18 cellular contexts compared by ENCODE assay signal in the genomic region with DNA sequence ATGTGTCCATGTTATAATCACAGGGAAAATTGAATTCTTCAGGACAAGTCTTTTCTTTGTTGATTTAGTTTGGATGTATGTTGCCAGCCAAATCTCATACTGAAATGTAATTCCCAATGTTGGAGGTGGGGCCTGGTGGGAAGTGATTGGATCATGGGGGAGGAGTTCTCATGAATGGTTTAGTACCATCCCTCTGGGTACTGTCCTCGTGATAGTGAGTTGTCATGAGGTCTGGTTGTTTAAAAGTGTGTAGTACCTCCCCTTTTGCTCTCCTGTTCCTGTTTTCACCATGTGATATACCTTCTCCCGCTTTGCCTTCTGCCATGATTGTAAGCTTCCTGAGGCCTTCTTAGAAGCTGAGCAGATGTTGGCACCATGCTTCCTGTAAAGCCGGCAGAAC.
"Had no signal": no experiment of that assay in that cellular context is flagged by ENCODE, and none has a peak within 500 bp of the region (broad histone marks: within the 10 kb centered on the region; RNA-seq: fewer than 3 reads in every experiment).

No MANE protein-coding gene starts in this region.

- H3K36me3 Mint-ChIP-seq: activated CD4-positive, alpha-beta memory T cell treated with anti-CD3 and anti-CD28 coated beads for 36 hours; activated naive CD8-positive, alpha-beta T cell; natural killer cell had no signal

- H3K4me3 Mint-ChIP-seq: activated CD4-positive, alpha-beta memory T cell treated with anti-CD3 and anti-CD28 coated beads for 36 hours; activated naive CD8-positive, alpha-beta T cell; natural killer cell; stimulated activated naive CD8-positive, alpha-beta T cell treated with anti-CD3 and anti-CD28 coated beads, Interleukin-15, Interleukin-2, amounts not matched to agents 100 ng/mL and 50 ng/mL, for 24 hours had no signal

- ATAC-seq: natural killer cell had no signal

- H3K9me3 Mint-ChIP-seq: activated CD4-positive, alpha-beta memory T cell treated with anti-CD3 and anti-CD28 coated beads for 36 hours; natural killer cell; stimulated activated naive CD8-positive, alpha-beta T cell treated with anti-CD3 and anti-CD28 coated beads, Interleukin-15, Interleukin-2, amounts not matched to agents 100 ng/mL and 50 ng/mL, for 24 hours had no signal

- H3K9me3 ChIP-seq: lower lobe of right lung, prostate gland, thyroid gland had no signal

- H3K4me3 ChIP-seq: lower lobe of right lung, prostate gland, thyroid gland had no signal

- H3K27me3 Mint-ChIP-seq: activated CD4-positive, alpha-beta memory T cell treated with anti-CD3 and anti-CD28 coated beads for 36 hours; activated naive CD8-positive, alpha-beta T cell; stimulated activated naive CD8-positive, alpha-beta T cell treated with anti-CD3 and anti-CD28 coated beads, Interleukin-15, Interleukin-2, amounts not matched to agents 100 ng/mL and 50 ng/mL, for 24 hours had no signal

- H3K4me1 ChIP-seq: prostate gland had no signal

- H3K27me3 ChIP-seq: thyroid gland had no signal

- DNase-seq: activated CD4-positive, alpha-beta memory T cell treated with anti-CD3 and anti-CD28 coated beads for 36 hours; activated CD4-positive, CD25-positive, alpha-beta regulatory T cell treated with anti-CD3 and anti-CD28 coated beads, Interleukin-2, amount 50 U/mL, for 72 hours; activated gamma-delta T cell; activated T-cell treated with anti-CD3 and anti-CD28 coated beads, Interleukin-2, amount 50 U/mL, for 48 hours; anterior cingulate cortex; effector CD8-positive, alpha-beta T cell; hypothalamus; kidney glomerular epithelial cell; lower lobe of right lung; natural killer cell; nucleus accumbens; stimulated activated CD4-positive, alpha-beta T cell treated with anti-CD3 and anti-CD28 coated beads, Interleukin-15, amount 100 ng/mL, for 24 hours; stimulated activated CD4-positive, alpha-beta T cell treated with anti-CD3 and anti-CD28 coated beads, Interleukin-4, amount 100 ng/mL, for 24 hours; T-helper 9 cell; thyroid gland had no signal

- H3K27ac Mint-ChIP-seq: activated CD4-positive, alpha-beta memory T cell treated with anti-CD3 and anti-CD28 coated beads for 36 hours; activated naive CD8-positive, alpha-beta T cell; natural killer cell; stimulated activated naive CD8-positive, alpha-beta T cell treated with anti-CD3 and anti-CD28 coated beads, Interleukin-15, Interleukin-2, amounts not matched to agents 100 ng/mL and 50 ng/mL, for 24 hours had no signal

- H3K36me3 ChIP-seq: lower lobe of right lung, prostate gland, thyroid gland had no signal
